1 cellular context compared by ENCODE assay signal in the genomic region with DNA sequence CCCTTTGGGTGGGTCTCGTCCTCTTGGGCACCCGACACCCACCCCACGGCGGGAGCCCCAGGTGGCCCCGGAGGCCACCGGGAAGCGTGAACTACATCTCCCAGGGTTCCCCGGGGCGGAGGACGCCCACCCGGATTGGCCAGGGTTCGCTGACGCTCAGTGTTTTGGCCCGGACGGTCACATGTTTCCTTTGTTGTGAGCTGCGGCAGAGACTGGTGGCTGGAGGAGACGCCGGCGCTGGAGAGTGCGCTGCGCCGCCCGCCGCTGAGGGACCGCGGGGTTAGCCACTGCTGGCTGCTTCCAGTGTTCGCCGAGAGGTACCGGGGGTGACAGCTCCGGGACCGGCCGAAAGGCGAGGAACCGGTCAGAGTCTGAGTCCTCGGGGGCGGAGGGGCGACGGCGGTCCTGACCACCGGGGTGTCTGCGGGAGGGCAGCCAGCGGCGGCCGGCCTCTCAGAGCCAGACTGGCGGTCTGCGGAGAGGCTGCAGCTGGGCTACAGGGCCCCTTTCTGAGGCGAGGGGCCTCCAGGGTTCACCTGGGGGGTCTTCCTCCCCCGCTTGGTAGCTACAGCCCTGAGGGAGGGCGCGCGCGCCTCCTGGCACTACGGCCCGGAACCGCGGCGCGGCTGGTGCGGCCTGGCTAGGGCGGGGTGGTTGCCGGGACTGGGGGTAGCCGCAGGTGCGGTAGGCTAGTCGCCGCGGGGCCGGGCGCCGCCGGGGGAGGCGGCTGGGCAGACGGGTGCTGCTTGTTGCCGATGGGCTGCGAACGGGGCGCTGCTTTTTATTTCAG.
TF ChIP-seq lines count a peak whose summit lies in the region.

A gene with protein sequence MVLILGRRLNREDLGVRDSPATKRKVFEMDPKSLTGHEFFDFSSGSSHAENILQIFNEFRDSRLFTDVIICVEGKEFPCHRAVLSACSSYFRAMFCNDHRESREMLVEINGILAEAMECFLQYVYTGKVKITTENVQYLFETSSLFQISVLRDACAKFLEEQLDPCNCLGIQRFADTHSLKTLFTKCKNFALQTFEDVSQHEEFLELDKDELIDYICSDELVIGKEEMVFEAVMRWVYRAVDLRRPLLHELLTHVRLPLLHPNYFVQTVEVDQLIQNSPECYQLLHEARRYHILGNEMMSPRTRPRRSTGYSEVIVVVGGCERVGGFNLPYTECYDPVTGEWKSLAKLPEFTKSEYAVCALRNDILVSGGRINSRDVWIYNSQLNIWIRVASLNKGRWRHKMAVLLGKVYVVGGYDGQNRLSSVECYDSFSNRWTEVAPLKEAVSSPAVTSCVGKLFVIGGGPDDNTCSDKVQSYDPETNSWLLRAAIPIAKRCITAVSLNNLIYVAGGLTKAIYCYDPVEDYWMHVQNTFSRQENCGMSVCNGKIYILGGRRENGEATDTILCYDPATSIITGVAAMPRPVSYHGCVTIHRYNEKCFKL (plus strand): TSS at position 193 of the 790 bp plus-strand sequence. CDS start 14,734 bp downstream, outside the sequence.

TF ChIP-seq in GM12878, 131 proteins besides CTCF, POLR2A, EP300 and RAD21 (continued from another document and continues in another):
- TF ChIP-seq, protein P1, sequence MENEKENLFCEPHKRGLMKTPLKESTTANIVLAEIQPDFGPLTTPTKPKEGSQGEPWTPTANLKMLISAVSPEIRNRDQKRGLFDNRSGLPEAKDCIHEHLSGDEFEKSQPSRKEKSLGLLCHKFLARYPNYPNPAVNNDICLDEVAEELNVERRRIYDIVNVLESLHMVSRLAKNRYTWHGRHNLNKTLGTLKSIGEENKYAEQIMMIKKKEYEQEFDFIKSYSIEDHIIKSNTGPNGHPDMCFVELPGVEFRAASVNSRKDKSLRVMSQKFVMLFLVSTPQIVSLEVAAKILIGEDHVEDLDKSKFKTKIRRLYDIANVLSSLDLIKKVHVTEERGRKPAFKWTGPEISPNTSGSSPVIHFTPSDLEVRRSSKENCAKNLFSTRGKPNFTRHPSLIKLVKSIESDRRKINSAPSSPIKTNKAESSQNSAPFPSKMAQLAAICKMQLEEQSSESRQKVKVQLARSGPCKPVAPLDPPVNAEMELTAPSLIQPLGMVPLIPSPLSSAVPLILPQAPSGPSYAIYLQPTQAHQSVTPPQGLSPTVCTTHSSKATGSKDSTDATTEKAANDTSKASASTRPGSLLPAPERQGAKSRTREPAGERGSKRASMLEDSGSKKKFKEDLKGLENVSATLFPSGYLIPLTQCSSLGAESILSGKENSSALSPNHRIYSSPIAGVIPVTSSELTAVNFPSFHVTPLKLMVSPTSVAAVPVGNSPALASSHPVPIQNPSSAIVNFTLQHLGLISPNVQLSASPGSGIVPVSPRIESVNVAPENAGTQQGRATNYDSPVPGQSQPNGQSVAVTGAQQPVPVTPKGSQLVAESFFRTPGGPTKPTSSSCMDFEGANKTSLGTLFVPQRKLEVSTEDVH (IDR thresholded peaks at IDR 0.05; ENCODE audit: low read depth, partially characterized antibody), result peak; percentile 31
- TF ChIP-seq ZBED1 (IDR thresholded peaks at IDR 0.05; ENCODE audit: borderline replicate concordance), result no peak
- TF ChIP-seq CREB1 (IDR thresholded peaks at IDR 0.05; ENCODE audit: low read depth), result peak; percentile 89
- peak; percentile 77 for TF ChIP-seq IKZF1 (conservative IDR thresholded peaks at IDR 0.05)
- TF ChIP-seq, protein P2, sequence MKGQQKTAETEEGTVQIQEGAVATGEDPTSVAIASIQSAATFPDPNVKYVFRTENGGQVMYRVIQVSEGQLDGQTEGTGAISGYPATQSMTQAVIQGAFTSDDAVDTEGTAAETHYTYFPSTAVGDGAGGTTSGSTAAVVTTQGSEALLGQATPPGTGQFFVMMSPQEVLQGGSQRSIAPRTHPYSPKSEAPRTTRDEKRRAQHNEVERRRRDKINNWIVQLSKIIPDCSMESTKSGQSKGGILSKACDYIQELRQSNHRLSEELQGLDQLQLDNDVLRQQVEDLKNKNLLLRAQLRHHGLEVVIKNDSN (IDR thresholded peaks at IDR 0.05; ENCODE audit: borderline replicate concordance, extremely low read length, insufficient read depth, low read depth, low read length), result peak; percentile 74
- peak; percentile 72; the same call in 1 of the 2 replicates for TF ChIP-seq CREM (IDR thresholded peaks at IDR 0.05; ENCODE audit: low read depth)
- TF ChIP-seq BRCA1 (IDR thresholded peaks at IDR 0.05; ENCODE audit: low read depth, low read length), result no peak
- TF ChIP-seq, protein P3, sequence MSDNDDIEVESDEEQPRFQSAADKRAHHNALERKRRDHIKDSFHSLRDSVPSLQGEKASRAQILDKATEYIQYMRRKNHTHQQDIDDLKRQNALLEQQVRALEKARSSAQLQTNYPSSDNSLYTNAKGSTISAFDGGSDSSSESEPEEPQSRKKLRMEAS (IDR thresholded peaks at IDR 0.05; ENCODE audit: low read depth, low read length), result peak; percentile 93
- TF ChIP-seq SP1 (IDR thresholded peaks at IDR 0.05; ENCODE audit: low read depth, low read length), result peak; percentile 30
- TF ChIP-seq ZZZ3 (IDR thresholded peaks at IDR 0.05; ENCODE audit: control insufficient read depth, insufficient read length, low read depth), result no peak
- no peak for TF ChIP-seq MYB (IDR thresholded peaks at IDR 0.05; ENCODE audit: borderline replicate concordance, low read depth, low read length)
- TF ChIP-seq BACH1 (IDR thresholded peaks at IDR 0.05; ENCODE audit: borderline replicate concordance), result peak; percentile 14
- TF ChIP-seq DPF2 (IDR thresholded peaks at IDR 0.05), result peak; percentile 71; the same call in 1 of the 2 replicates
- TF ChIP-seq SUPT20H (IDR thresholded peaks at IDR 0.05; ENCODE audit: borderline replicate concordance, control insufficient read depth, low read depth, low read length), result no peak
- TF ChIP-seq ESRRA (IDR thresholded peaks at IDR 0.05; ENCODE audit: low read length), result no peak
- TF ChIP-seq, protein P4, sequence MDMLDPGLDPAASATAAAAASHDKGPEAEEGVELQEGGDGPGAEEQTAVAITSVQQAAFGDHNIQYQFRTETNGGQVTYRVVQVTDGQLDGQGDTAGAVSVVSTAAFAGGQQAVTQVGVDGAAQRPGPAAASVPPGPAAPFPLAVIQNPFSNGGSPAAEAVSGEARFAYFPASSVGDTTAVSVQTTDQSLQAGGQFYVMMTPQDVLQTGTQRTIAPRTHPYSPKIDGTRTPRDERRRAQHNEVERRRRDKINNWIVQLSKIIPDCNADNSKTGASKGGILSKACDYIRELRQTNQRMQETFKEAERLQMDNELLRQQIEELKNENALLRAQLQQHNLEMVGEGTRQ (IDR thresholded peaks at IDR 0.05; ENCODE audit: borderline replicate concordance, low read depth, low read length), result peak; percentile 50
- TF ChIP-seq, protein P5, sequence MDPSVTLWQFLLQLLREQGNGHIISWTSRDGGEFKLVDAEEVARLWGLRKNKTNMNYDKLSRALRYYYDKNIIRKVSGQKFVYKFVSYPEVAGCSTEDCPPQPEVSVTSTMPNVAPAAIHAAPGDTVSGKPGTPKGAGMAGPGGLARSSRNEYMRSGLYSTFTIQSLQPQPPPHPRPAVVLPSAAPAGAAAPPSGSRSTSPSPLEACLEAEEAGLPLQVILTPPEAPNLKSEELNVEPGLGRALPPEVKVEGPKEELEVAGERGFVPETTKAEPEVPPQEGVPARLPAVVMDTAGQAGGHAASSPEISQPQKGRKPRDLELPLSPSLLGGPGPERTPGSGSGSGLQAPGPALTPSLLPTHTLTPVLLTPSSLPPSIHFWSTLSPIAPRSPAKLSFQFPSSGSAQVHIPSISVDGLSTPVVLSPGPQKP (IDR thresholded peaks at IDR 0.05; ENCODE audit: low read depth, low read length), result 0 out of 2 replicates have a peak, but pooled peaks have one; percentile 56
- TF ChIP-seq, protein P6, sequence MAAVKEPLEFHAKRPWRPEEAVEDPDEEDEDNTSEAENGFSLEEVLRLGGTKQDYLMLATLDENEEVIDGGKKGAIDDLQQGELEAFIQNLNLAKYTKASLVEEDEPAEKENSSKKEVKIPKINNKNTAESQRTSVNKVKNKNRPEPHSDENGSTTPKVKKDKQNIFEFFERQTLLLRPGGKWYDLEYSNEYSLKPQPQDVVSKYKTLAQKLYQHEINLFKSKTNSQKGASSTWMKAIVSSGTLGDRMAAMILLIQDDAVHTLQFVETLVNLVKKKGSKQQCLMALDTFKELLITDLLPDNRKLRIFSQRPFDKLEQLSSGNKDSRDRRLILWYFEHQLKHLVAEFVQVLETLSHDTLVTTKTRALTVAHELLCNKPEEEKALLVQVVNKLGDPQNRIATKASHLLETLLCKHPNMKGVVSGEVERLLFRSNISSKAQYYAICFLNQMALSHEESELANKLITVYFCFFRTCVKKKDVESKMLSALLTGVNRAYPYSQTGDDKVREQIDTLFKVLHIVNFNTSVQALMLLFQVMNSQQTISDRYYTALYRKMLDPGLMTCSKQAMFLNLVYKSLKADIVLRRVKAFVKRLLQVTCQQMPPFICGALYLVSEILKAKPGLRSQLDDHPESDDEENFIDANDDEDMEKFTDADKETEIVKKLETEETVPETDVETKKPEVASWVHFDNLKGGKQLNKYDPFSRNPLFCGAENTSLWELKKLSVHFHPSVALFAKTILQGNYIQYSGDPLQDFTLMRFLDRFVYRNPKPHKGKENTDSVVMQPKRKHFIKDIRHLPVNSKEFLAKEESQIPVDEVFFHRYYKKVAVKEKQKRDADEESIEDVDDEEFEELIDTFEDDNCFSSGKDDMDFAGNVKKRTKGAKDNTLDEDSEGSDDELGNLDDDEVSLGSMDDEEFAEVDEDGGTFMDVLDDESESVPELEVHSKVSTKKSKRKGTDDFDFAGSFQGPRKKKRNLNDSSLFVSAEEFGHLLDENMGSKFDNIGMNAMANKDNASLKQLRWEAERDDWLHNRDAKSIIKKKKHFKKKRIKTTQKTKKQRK (IDR thresholded peaks at IDR 0.05; ENCODE audit: low read depth, low read length), result no peak; the same call in 1 of the 2 replicates
- no peak for TF ChIP-seq MTA2 (IDR thresholded peaks at IDR 0.05; ENCODE audit: low read depth)
- no peak for TF ChIP-seq CBFB (IDR thresholded peaks at IDR 0.05; ENCODE audit: low read depth)
- no peak for TF ChIP-seq BMI1 (IDR thresholded peaks at IDR 0.05; ENCODE audit: borderline replicate concordance)
- peak; percentile 71; the same call in 1 of the 2 replicates for TF ChIP-seq TCF3 (IDR thresholded peaks at IDR 0.05; ENCODE audit: borderline replicate concordance, insufficient read depth, low read depth, low read length)
- TF ChIP-seq STAT3 (IDR thresholded peaks at IDR 0.05; ENCODE audit: low read depth, low read length), result no peak
- TF ChIP-seq YY1 (IDR thresholded peaks at IDR 0.05; ENCODE audit: low read depth, low read length), result peak; percentile 58; the same call in 1 of the 2 replicates
- no peak for TF ChIP-seq SRF (IDR thresholded peaks at IDR 0.05; ENCODE audit: low read depth in 2 of 2, low read length in 2 of 2)
- TF ChIP-seq CHD1 (IDR thresholded peaks at IDR 0.05; ENCODE audit: low read depth, low read length), result no peak
- TF ChIP-seq, protein P7, sequence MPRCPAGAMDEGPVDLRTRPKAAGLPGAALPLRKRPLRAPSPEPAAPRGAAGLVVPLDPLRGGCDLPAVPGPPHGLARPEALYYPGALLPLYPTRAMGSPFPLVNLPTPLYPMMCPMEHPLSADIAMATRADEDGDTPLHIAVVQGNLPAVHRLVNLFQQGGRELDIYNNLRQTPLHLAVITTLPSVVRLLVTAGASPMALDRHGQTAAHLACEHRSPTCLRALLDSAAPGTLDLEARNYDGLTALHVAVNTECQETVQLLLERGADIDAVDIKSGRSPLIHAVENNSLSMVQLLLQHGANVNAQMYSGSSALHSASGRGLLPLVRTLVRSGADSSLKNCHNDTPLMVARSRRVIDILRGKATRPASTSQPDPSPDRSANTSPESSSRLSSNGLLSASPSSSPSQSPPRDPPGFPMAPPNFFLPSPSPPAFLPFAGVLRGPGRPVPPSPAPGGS (IDR thresholded peaks at IDR 0.05; ENCODE audit: borderline replicate concordance, insufficient read depth, low read depth, low read length, poor library complexity, severe bottlenecking), result no peak
- TF ChIP-seq SPI1 (IDR thresholded peaks at IDR 0.05; ENCODE audit: borderline replicate concordance, insufficient read depth, low read depth, low read length), result no peak
- peak; percentile 48; the same call in 1 of the 2 replicates for TF ChIP-seq GABPA (IDR thresholded peaks at IDR 0.05; ENCODE audit: low read depth)
- TF ChIP-seq MEF2B (IDR thresholded peaks at IDR 0.05; ENCODE audit: partially characterized antibody, poor library complexity, severe bottlenecking), result no peak
- TF ChIP-seq PAX5 (IDR thresholded peaks at IDR 0.05; ENCODE audit: borderline replicate concordance, low read depth, low read length), result 0 out of 2 replicates have a peak, but pooled peaks have one; percentile 40
- TF ChIP-seq, protein P8, sequence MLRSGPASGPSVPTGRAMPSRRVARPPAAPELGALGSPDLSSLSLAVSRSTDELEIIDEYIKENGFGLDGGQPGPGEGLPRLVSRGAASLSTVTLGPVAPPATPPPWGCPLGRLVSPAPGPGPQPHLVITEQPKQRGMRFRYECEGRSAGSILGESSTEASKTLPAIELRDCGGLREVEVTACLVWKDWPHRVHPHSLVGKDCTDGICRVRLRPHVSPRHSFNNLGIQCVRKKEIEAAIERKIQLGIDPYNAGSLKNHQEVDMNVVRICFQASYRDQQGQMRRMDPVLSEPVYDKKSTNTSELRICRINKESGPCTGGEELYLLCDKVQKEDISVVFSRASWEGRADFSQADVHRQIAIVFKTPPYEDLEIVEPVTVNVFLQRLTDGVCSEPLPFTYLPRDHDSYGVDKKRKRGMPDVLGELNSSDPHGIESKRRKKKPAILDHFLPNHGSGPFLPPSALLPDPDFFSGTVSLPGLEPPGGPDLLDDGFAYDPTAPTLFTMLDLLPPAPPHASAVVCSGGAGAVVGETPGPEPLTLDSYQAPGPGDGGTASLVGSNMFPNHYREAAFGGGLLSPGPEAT (IDR thresholded peaks at IDR 0.05; ENCODE audit: low read depth), result 0 out of 2 replicates have a peak, but pooled peaks have one; percentile 3
- TF ChIP-seq SMAD1 (IDR thresholded peaks at IDR 0.05; ENCODE audit: low read depth, partially characterized antibody), result peak; percentile 75
- TF ChIP-seq RELA (IDR thresholded peaks at IDR 0.05; ENCODE audit: borderline replicate concordance, partially characterized antibody), result no peak
- TF ChIP-seq SMC3 (IDR thresholded peaks at IDR 0.05; ENCODE audit: borderline replicate concordance, low read length), result no peak
- TF ChIP-seq POLR2AphosphoS2 (IDR thresholded peaks at IDR 0.05; ENCODE audit: low read depth, low read length), result peak; percentile 73; the same call in 1 of the 2 replicates
- TF ChIP-seq BHLHE40 (IDR thresholded peaks at IDR 0.05; ENCODE audit: borderline replicate concordance in 1 of 2, low read depth in 2 of 2, low read length in 1 of 2), result peak; percentile 34 to 40; a peak in 2 of 4 replicates
- no peak for TF ChIP-seq CHD4 (IDR thresholded peaks at IDR 0.05)
- TF ChIP-seq ZNF24 (IDR thresholded peaks at IDR 0.05), result no peak
- peak; percentile 49; the same call in 1 of the 2 replicates for TF ChIP-seq NR2C1 (IDR thresholded peaks at IDR 0.05)
- peak; percentile 52; the same call in 1 of the 2 replicates for TF ChIP-seq TAF1 (IDR thresholded peaks at IDR 0.05; ENCODE audit: borderline replicate concordance, low read depth, low read length)
- TF ChIP-seq IKZF2 (IDR thresholded peaks at IDR 0.05), result no peak
